ENCODE assay signal across 11 cellular contexts in the genomic region with DNA sequence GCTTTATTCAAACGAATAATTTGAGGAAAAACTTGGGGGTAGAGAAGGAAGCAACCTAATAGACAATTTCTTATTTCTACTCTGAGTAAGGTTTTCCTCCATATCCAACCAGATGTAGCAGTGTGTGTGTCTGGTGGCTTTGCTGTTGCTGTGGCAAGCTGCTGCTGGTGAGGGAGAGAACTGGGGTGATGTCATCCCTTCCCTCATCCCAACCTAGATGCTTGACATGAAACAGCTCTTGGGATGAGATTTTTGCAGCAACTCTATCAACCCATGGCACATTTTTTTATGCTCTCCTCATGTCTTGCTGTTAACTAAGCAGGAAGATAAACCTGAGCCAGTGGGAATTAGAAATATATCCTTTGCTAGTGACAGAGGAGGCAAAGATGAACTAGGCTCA.
A peak's percentile ranks its signal among the peaks of the same experiment; 100 is the strongest.
DNase-seq lines count a peak whose midpoint lies in the region; ATAC-seq and TF ChIP-seq lines count a peak whose summit lies in the region.
"Had no signal": no experiment of that assay in that cellular context is flagged by ENCODE, and none has a peak within 500 bp of the region (broad histone marks: within the 10 kb centered on the region; RNA-seq: fewer than 3 reads in every experiment).

No MANE protein-coding gene starts in this region.

- TF ChIP-seq CTCF in foreskin fibroblast (IDR thresholded peaks at IDR 0.05; ENCODE audit: low read depth, low read length) = no peak

- H3K4me3 ChIP-seq in foreskin fibroblast (ENCODE audit: low read depth in 1 of 2, low read length in 2 of 2) = no peak overlapping the region
- H3K4me3 ChIP-seq: K562 had no signal

- DNase-seq in Ammon's horn (ENCODE audit: low spot score) = peak; percentile 45
- DNase-seq in NCI-H226 = peak; percentile 67
- DNase-seq in foreskin fibroblast = peak; percentile 91 to 92
- DNase-seq in myocyte (ENCODE audit: low read depth) = peak; percentile 67
- DNase-seq in RPMI8226 = no peak
- DNase-seq in DMS79 treated with DMSO at 0.1 percent for 48 hours (lab: John Stamatoyannopoulos, UW) = no peak
- no peak for DNase-seq in DMS153 treated with DMSO at 0.1 percent for 48 hours (lab: John Stamatoyannopoulos, UW; ENCODE audit: unreplicated experiment)
- DNase-seq: activated naive CD4-positive, alpha-beta T cell; NK-92 treated with Interleukin-12 subunit alpha and Interleukin-12 subunit beta, amount 100 ng/mL, for 24 hours had no signal

- no peak for ATAC-seq in activated CD4-positive, CD25-positive, alpha-beta regulatory T cell treated with anti-CD3 and anti-CD28 coated beads, Interleukin-2, amount 50 U/mL, for 24 hours
- ATAC-seq: K562 had no signal

Comparison
In these comparisons a context has a peak if more than half of its experiments do, and no peak if none do; other contexts are left out.
1. DNase-seq: peak in Ammon's horn (single experiment), NCI-H226 (single experiment), foreskin fibroblast (2 of 2) and myocyte (single experiment); none in RPMI8226 (single experiment), DMS79 treated with DMSO at 0.1 percent for 48 hours (single experiment) and DMS153 treated with DMSO at 0.1 percent for 48 hours (single experiment).